ENCODE assay signal across 11 cellular contexts in the genomic region with DNA sequence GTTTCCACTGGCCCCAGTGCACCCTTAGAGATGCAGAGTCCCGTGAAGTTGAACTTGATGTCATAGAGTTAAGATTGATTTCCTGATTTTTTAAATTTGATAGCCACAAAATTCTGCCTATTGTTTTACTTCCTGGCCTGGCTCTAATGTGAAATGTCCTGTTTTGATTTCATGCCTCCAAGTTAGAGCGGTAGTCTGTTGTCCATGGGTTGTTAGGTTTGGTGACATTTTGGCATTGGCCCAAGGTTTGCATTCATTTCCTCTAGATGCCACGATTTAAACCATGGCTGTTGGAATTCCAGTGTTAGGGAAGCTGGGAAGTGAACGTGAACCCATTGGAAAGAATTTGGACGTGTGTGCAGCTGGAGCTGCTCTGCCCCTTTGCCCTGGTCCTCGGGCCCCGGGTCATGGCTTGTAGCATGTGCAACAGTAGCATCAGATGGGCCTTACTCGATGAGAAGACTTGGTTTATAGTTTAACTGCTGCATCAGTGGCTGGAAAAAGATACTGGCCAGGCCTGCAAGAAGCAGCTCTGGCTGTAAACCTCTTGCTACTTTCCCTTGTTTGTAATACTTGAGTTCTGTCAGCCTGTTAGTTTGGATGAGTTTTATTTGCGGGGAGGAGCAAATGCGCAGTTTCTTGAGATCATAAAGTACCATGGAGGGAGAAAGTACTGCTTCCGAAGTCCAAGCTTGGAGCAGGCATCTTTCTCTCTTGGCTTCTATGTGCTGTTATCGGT.
DNase-seq lines count a peak whose midpoint lies in the region; ATAC-seq and TF ChIP-seq lines count a peak whose summit lies in the region.
"Had no signal": no experiment of that assay in that cellular context is flagged by ENCODE, and none has a peak within 500 bp of the region (broad histone marks: within the 10 kb centered on the region; RNA-seq: fewer than 3 reads in every experiment).

No MANE protein-coding gene starts in this region.

- H3K4me3 Mint-ChIP-seq in T-helper 17 cell = peak overlapping the region; percentile 69

- intact Hi-C loops in gastrocnemius medialis (cut with DNase I; ENCODE audit: low total_unique reads) = no loop called here

- peaks cover 17% of the 10 kb centered on the region for H3K4me1 Mint-ChIP-seq in T-helper 17 cell

- no peaks in the 10 kb centered on the region for H4K20me1 ChIP-seq in GM23248 (ENCODE audit: insufficient read depth)
- no peaks in the 10 kb centered on the region for H4K20me1 ChIP-seq in fibroblast of lung (ENCODE audit: control insufficient read depth, extremely low read depth, insufficient read depth, low read length)

- peak overlapping the region; percentile 67 for H3K9ac ChIP-seq in GM23248
- no peak overlapping the region for H3K9ac ChIP-seq in fibroblast of lung (ENCODE audit: insufficient read depth, low read length)

- H3F3A ChIP-seq in GM23248 (ENCODE audit: insufficient read depth) = peaks cover 14% of the 10 kb centered on the region; the same call in 1 of the 2 replicates

- H2AFZ ChIP-seq in GM23248 (peak overlapping the region; percentile 84), fibroblast of lung (ENCODE audit: low read length) (peak overlapping the region; percentile 81)

- H3K4me3 ChIP-seq in GM23248 = peak overlapping the region; percentile 70
- H3K4me3 ChIP-seq in fibroblast of lung (replicated peaks in 1 of 4; ENCODE audit: control extremely low read depth in 1 of 4, insufficient read depth in 1 of 4, low read depth in 3 of 4, low read length in 4 of 4) = no peak overlapping the region
- peak overlapping the region in 3 of 4 donors; percentile 21 to 52 (median 27) for H3K4me3 ChIP-seq in gastrocnemius medialis
- H3K4me3 ChIP-seq: lung had no signal

- H3K27ac Mint-ChIP-seq in T-helper 17 cell = peak overlapping the region; percentile 86

- H3K27me3 Mint-ChIP-seq in T-helper 17 cell = no peaks in the 10 kb centered on the region

- H3K79me2 ChIP-seq in GM23248 (ENCODE audit: insufficient read depth) (no peaks in the 10 kb centered on the region), fibroblast of lung (ENCODE audit: control insufficient read depth, insufficient read depth, low read length) (no peaks in the 10 kb centered on the region)

- no peaks in the 10 kb centered on the region for H3K9me3 ChIP-seq in GM23248 (ENCODE audit: low read depth)
- no peaks in the 10 kb centered on the region for H3K9me3 ChIP-seq in T-helper 17 cell (ENCODE audit: control insufficient read depth, low read length, poor library complexity, severe bottlenecking)
- no peaks in the 10 kb centered on the region for H3K9me3 ChIP-seq in fibroblast of lung (ENCODE audit: control insufficient read depth, insufficient read depth, low read depth, low read length)
- H3K9me3 ChIP-seq in gastrocnemius medialis = no peaks in the 10 kb centered on the region

- no peaks in the 10 kb centered on the region for H3K36me3 Mint-ChIP-seq in T-helper 17 cell (ENCODE audit: low read depth)

- in situ Hi-C loops in GM23248 (cut with MboI) = no loop called here
- in situ Hi-C loops in gastrocnemius medialis (cut with MboI; ENCODE audit: low sequenced_read_pairs in 4 of 4) = no loop called here

- DNase-seq in GM23248 (peak; percentile 45), T-helper 17 cell (no peak), fibroblast of lung (ENCODE audit: low read depth in 2 of 2) (no peak), gastrocnemius medialis (no peak), NCI-H1436 treated with DMSO at 0.1 percent for 48 hours (lab: John Stamatoyannopoulos, UW) (no peak), mucosa of gallbladder (ENCODE audit: low spot score) (no peak)
- DNase-seq in activated effector memory CD4-positive, alpha-beta T cell treated with anti-CD3 and anti-CD28 coated beads, Interleukin-2, amount 50 U/mL, for 16 hours = no peak
- DNase-seq: RPMI8226 had no signal

- H3K36me3 ChIP-seq in GM23248 (ENCODE audit: low read depth) = no peaks in the 10 kb centered on the region
- H3K36me3 ChIP-seq in fibroblast of lung (ENCODE audit: control insufficient read depth, insufficient read depth, low read length) = no peaks in the 10 kb centered on the region
- no peaks in the 10 kb centered on the region for H3K36me3 ChIP-seq in gastrocnemius medialis

- H3K4me2 ChIP-seq in GM23248 (ENCODE audit: unreplicated experiment) (peak overlapping the region; percentile 93), fibroblast of lung (ENCODE audit: extremely low read depth, insufficient read depth, low read length) (peak overlapping the region; percentile 91)

- WGBS in GM23248 (ENCODE audit: low coverage in 1 of 2, low lambda C conversion rate in 2 of 2, missing lambda C conversion rate in 2 of 2), 2 experiments = 31 to 36% methylated on average over 12 of the region's 12 CpGs

- no peak for TF ChIP-seq POLR2A in gastrocnemius medialis (IDR thresholded peaks at IDR 0.05)

- no peaks in the 10 kb centered on the region for H3K27me3 ChIP-seq in GM23248 (replicated peaks; ENCODE audit: insufficient read depth)
- no peaks in the 10 kb centered on the region for H3K27me3 ChIP-seq in fibroblast of lung (ENCODE audit: control insufficient read depth, insufficient read depth, low read length)
- no peaks in the 10 kb centered on the region for H3K27me3 ChIP-seq in gastrocnemius medialis

- no peaks in the 10 kb centered on the region for H3K9me2 ChIP-seq in GM23248 (ENCODE audit: insufficient read depth)

- H3K4me1 ChIP-seq in GM23248 (ENCODE audit: insufficient read depth) = peaks cover 24% of the 10 kb centered on the region
- peaks cover 5% of the 10 kb centered on the region for H3K4me1 ChIP-seq in fibroblast of lung (ENCODE audit: control insufficient read depth, extremely low read depth, insufficient read depth, low read length)
- H3K4me1 ChIP-seq in gastrocnemius medialis = peaks cover 23 to 27% of the 10 kb centered on the region in 2 donors

- ATAC-seq in T-helper 17 cell (no peak), gastrocnemius medialis (peak in 1 of 2 donors; percentile 37), GM18502 (IDR thresholded peaks at IDR 0.05; ENCODE audit: poor library complexity, unreplicated experiment) (no peak)

- H3K27ac ChIP-seq in GM23248 (peak overlapping the region; percentile 51), fibroblast of lung (ENCODE audit: insufficient read depth, low read length) (peak overlapping the region; percentile 68), gastrocnemius medialis (peak overlapping the region; percentile 20 to 46 (median 24))
- H3K27ac ChIP-seq: epithelial cell of prostate had no signal

- no peak for TF ChIP-seq CTCF in fibroblast of lung (conservative IDR thresholded peaks at IDR 0.05 in 1 of 2, IDR thresholded peaks at IDR 0.05 in 1 of 2; ENCODE audit: low read depth in 1 of 2, low read length in 2 of 2)
- no peak for TF ChIP-seq CTCF in gastrocnemius medialis (IDR thresholded peaks at IDR 0.05 in 4 of 5, conservative IDR thresholded peaks at IDR 0.05 in 1 of 5)

Comparison
In these comparisons a context has a peak if more than half of its experiments do, and no peak if none do; other contexts are left out.
1. H3K4me3 ChIP-seq: peak in GM23248 (single experiment) and gastrocnemius medialis (3 of 4); none in fibroblast of lung (0 of 4).
2. Peak in every context shown above with its lines, with median percentiles within 50 percentile points of each other: H3K27ac ChIP-seq.